In genomic region chr10:59904431-59905065, GRCh38 we compare ENCODE assay signal across 8 cellular contexts. TPM values are rescaled to one million over a fixed set of nuclear protein-coding genes. Genes with fewer than 3 reads are reported as not detected.
A peak's percentile ranks its signal among the peaks of the same experiment; 100 is the strongest.
DNase-seq lines count a peak whose midpoint lies in the region; ATAC-seq and TF ChIP-seq lines count a peak whose summit lies in the region.

No MANE protein-coding gene starts in this region.

- ATAC-seq in heart right ventricle: no peak
- no peak for ATAC-seq in Right ventricle myocardium superior (ENCODE audit: poor library complexity)
- ATAC-seq in GM18858 (IDR thresholded peaks at IDR 0.05; ENCODE audit: unreplicated experiment): no peak
- no peak for ATAC-seq in HG03280 (IDR thresholded peaks at IDR 0.05; ENCODE audit: unreplicated experiment)

- H3K27me3 ChIP-seq in heart right ventricle: no peaks in the 10 kb centered on the region

- H3K27ac ChIP-seq in heart right ventricle (peak overlapping the region in 7 of 10 donors; percentile 11 to 96 (median 91)), urinary bladder (ENCODE audit: low read depth) (no peak overlapping the region)

- DNase-seq in heart right ventricle (no peak), Right ventricle myocardium superior (no peak), medulla oblongata (ENCODE audit: extremely low spot score) (peak; percentile 23), HCEC 1CT (no peak)

- H3K36me3 Mint-ChIP-seq in brain: no peaks in the 10 kb centered on the region

- intact Hi-C loops in heart right ventricle (cut with DNase I): loop anchor here in 7 of 10 donors (5.0 to 10.0 kb wide), 6 partner anchors 32 to 280 kb away; no protein-coding TSS in a partner anchor
- intact Hi-C loops in Right ventricle myocardium superior (cut with DNase I): loop anchor here (5.0 kb wide), 1 partner anchor 277 kb away; no protein-coding TSS in a partner anchor

- H3K4me1 ChIP-seq in heart right ventricle: peaks cover 3 to 46% (median 38%) of the 10 kb centered on the region in 9 donors
- peaks cover 4% of the 10 kb centered on the region for H3K4me1 ChIP-seq in urinary bladder (ENCODE audit: insufficient read depth)

- peaks cover 14% of the 10 kb centered on the region for H3K27me3 Mint-ChIP-seq in brain

- H3K27ac Mint-ChIP-seq in brain: peak overlapping the region; percentile 95 to 99 (median 98)

- H3K4me1 Mint-ChIP-seq in brain: peaks cover 74% of the 10 kb centered on the region

- H3K4me3 Mint-ChIP-seq in brain: peak overlapping the region; percentile 96 to 99 (median 99)

- no peaks in the 10 kb centered on the region for H3K9me3 ChIP-seq in heart right ventricle

- H3K36me3 ChIP-seq in heart right ventricle (no peaks in the 10 kb centered on the region), urinary bladder (ENCODE audit: insufficient read depth) (no peaks in the 10 kb centered on the region)

- peak overlapping the region in 9 of 10 donors; percentile 82 to 98 (median 93) for H3K4me3 ChIP-seq in heart right ventricle
- peak overlapping the region; percentile 90 for H3K4me3 ChIP-seq in urinary bladder (ENCODE audit: low read depth, low read length)

- WGBS in heart right ventricle, 2 donors: 74 to 75% methylated on average over 7 of the region's 7 CpGs
- WGBS in urinary bladder: 56% methylated on average over 7 of the region's 7 CpGs

- peaks cover 0 to 4% (median 0%) of the 10 kb centered on the region in 5 experiments for H3K9me3 Mint-ChIP-seq in brain

- no peak for TF ChIP-seq CTCF in heart right ventricle (IDR thresholded peaks at IDR 0.05)
- TF ChIP-seq CTCF in brain (conservative IDR thresholded peaks at IDR 0.05): no peak

RNA-seq across cellular contexts. Expression of gene CCDC6, which starts 1.8 kb away (rescaled TPM):
- total RNA-seq in heart right ventricle (10 to 100 TPM; 13.7 to 22.8 (median 17.4) TPM), Right ventricle myocardium superior (15.0 TPM), urinary bladder (58.2 TPM)
- polyA plus RNA-seq in heart right ventricle (1 to 10 TPM; 4.4 to 8.6 TPM), brain (ENCODE audit: insufficient read depth, low read depth, low replicate concordance) (11.4 TPM), urinary bladder (22.8 TPM)
